In the genomic region with DNA sequence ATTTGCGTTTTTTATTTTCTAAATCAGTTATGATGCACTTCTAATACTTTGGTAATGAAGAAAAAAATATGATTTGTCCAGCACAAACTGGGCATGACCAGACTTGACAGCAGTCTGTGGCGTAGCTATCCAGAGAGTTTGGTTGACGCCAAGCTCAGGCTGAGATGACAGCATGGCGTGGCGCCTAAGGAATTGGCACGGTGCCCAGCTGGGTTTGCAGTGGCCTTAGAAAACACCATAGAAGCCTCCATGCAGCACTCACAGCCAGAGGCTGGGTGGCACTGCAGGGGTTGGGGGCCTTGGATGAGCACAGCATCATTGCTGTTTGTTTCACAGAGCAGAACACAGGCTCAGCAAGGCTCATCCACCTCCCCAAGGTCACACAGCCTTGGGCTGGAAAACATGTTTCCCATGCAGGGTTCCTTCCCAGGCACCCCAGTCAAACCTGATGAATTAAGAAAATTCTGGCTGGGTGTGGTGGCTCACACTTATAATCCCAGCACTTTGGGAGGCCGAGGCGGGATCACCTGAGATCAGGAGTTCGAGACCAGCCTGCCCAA, we compare ENCODE assay signal across 13 cellular contexts.
DNase-seq lines count a peak whose midpoint lies in the region; ATAC-seq and TF ChIP-seq lines count a peak whose summit lies in the region.
"Had no signal": no experiment of that assay in that cellular context is flagged by ENCODE, and none has a peak within 500 bp of the region (broad histone marks: within the 10 kb centered on the region; RNA-seq: fewer than 3 reads in every experiment).

No MANE protein-coding gene starts in this region.

- 64 to 81% (median 71%) methylated on average over 9 of the region's 9 CpGs for WGBS in heart left ventricle, 4 donors
- 97% methylated on average over 9 of the region's 9 CpGs for WGBS in smooth muscle cell (ENCODE audit: low lambda C conversion rate)

- no peaks in the 10 kb centered on the region for H3K27me3 ChIP-seq in heart left ventricle
- no peaks in the 10 kb centered on the region for H3K27me3 ChIP-seq in smooth muscle cell (ENCODE audit: low read depth)
- H3K27me3 ChIP-seq: brain microvascular endothelial cell had no signal

- no peaks in the 10 kb centered on the region for H3F3A ChIP-seq in smooth muscle cell (ENCODE audit: low read depth)

- no peak for TF ChIP-seq POLR2A in heart left ventricle (IDR thresholded peaks at IDR 0.05)

- H3K9ac ChIP-seq in smooth muscle cell (ENCODE audit: low read depth), result no peak overlapping the region

- intact Hi-C loops in heart left ventricle (cut with DNase I), result loop anchor here in 1 of 10 donors (10.0 kb wide), 1 partner anchor 88 kb away; a partner anchor contains a TSS

- peak overlapping the region in 5 of 12 donors; percentile 30 to 62 (median 53) for H3K27ac ChIP-seq in heart left ventricle
- H3K27ac ChIP-seq in smooth muscle cell (ENCODE audit: low read depth), result no peak overlapping the region
- H3K27ac ChIP-seq: brain microvascular endothelial cell, HL-60 had no signal

- DNase-seq in Ammon's horn (ENCODE audit: low spot score), result peak; percentile 62
- DNase-seq in NCI-H146 treated with DMSO at 0.1 percent for 48 hours (lab: John Stamatoyannopoulos, UW; ENCODE audit: unreplicated experiment), result peak; percentile 17
- DNase-seq in SHP77 (lab: John Stamatoyannopoulos, UW), result peak; percentile 59 to 75
- peak; percentile 48 to 82 (median 76) for DNase-seq in heart left ventricle
- DNase-seq in smooth muscle cell (lab: John Stamatoyannopoulos, UW; ENCODE audit: unreplicated experiment), result no peak
- DNase-seq in T1000 (lab: John Stamatoyannopoulos, UW), result no peak
- DNase-seq: activated CD8-positive, alpha-beta memory T cell treated with anti-CD3 and anti-CD28 coated beads, Interleukin-2, amount 50 U/mL, for 48 hours; brain microvascular endothelial cell had no signal

- H3K4me3 ChIP-seq in heart left ventricle, result no peak overlapping the region
- H3K4me3 ChIP-seq in smooth muscle cell, result no peak overlapping the region
- H3K4me3 ChIP-seq: lung had no signal

- H3K4me1 ChIP-seq in heart left ventricle (peaks cover 0 to 6% (median 0%) of the 10 kb centered on the region in 12 donors), smooth muscle cell (ENCODE audit: low read depth) (no peaks in the 10 kb centered on the region)

- TF ChIP-seq CTCF in heart left ventricle (IDR thresholded peaks at IDR 0.05) (no peak), smooth muscle cell (IDR thresholded peaks at IDR 0.05; ENCODE audit: borderline replicate concordance, insufficient read depth, poor library complexity, severe bottlenecking) (no peak)

- H3K36me3 ChIP-seq in heart left ventricle (peaks cover 0 to 34% (median 16%) of the 10 kb centered on the region in 9 donors), smooth muscle cell (ENCODE audit: low read depth) (peaks cover 7% of the 10 kb centered on the region)

- H3K9me3 ChIP-seq in heart left ventricle, result peaks cover 0 to 10% (median 4%) of the 10 kb centered on the region in 12 donors
- H3K9me3 ChIP-seq in smooth muscle cell (replicated peaks; ENCODE audit: low read depth), result no peaks in the 10 kb centered on the region

- no peaks in the 10 kb centered on the region for H3K79me2 ChIP-seq in smooth muscle cell (ENCODE audit: low read depth)

- no peak overlapping the region for H3K4me2 ChIP-seq in smooth muscle cell

- no peak overlapping the region for H2AFZ ChIP-seq in smooth muscle cell (ENCODE audit: low read depth)

- no peaks in the 10 kb centered on the region for H4K20me1 ChIP-seq in smooth muscle cell (ENCODE audit: low read depth)

- ATAC-seq in heart left ventricle (peak; percentile 69 to 83 (median 76)), GM18867 (IDR thresholded peaks at IDR 0.05; ENCODE audit: unreplicated experiment) (no peak), GM18909 (IDR thresholded peaks at IDR 0.05; ENCODE audit: poor library complexity, unreplicated experiment) (no peak)
- ATAC-seq: sciatic nerve had no signal

Comparison
In these comparisons a context has a peak if more than half of its experiments do, and no peak if none do; other contexts are left out.
1. DNase-seq: peak in Ammon's horn (single experiment), NCI-H146 treated with DMSO at 0.1 percent for 48 hours (single experiment), SHP77 (2 of 2) and heart left ventricle (5 of 5); none in smooth muscle cell (single experiment) and T1000 (single experiment).
2. ATAC-seq: peak in heart left ventricle (4 of 4); none in GM18867 (single experiment) and GM18909 (single experiment).